Comparison of ENCODE assay signal across 8 cellular contexts in the genomic region with DNA sequence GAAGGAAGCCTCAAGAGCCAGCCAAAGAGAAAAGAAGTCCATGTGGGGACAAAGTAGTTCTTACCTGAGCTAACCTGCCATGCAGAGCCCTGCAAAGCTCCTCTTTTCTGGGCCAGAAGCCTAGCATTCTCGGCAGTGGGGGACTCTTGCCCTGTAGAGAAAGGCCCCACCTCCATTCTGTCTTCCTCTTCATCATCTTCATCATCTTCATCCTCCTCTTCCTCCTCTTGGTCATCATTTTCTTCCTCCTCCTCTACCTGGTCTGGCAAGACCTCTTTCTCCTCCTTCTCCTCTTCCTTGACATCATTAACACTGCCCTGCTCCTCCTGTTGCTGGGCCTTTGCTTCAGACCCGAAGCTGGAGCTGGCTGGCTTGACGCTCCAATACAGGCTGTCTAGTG.
"Had no signal": no experiment of that assay in that cellular context is flagged by ENCODE, and none has a peak within 500 bp of the region (broad histone marks: within the 10 kb centered on the region; RNA-seq: fewer than 3 reads in every experiment).

No MANE protein-coding gene starts in this region.

- H3K4me3 ChIP-seq: GM12878 had no signal

- DNase-seq: GDM1, GF-D8 had no signal

- FAIRE-seq: G401.6, GM12878, GM12891, GM12892, GM18507, GM19239 had no signal

- ATAC-seq: GM12878 had no signal
